ENCODE assay signal across 8 cellular contexts in the genomic region with DNA sequence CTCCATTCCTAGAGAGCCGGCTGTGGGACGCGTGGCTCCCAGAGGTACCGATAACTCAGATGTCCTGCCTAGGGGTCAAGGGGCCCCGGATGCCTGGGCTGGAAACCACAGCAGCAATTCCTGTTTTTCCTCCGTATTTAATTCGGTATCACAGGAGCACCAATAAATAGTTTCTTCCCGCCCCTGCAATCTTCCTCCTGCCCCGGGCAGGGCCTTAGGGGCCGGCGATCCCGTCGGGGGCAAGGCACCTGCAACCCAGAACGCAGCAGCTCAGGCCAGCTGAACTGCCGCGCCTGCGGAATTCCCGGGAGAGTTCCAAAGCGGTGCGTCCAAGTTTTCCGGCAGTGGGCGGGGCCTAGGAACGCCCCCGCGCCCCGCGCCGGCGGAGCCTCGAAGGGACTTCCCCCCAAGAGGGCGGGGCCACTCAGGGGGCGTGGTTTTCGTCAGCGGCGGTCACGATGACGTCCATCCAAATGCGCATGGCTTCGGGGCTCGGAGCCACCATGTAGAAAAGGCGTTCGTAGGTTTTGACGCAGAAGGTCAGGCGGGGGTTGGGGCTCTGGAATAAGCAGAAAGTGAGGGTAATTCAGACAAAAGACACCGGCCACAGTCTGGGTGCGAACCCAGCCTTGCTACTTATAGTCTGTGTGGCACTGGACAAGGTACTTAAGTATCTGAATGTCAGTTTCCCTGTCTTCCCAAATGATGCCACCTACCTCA. TPM values are rescaled to one million over a fixed set of nuclear protein-coding genes. Genes with fewer than 3 reads are reported as not detected.
A peak's percentile ranks its signal among the peaks of the same experiment; 100 is the strongest.
DNase-seq lines count a peak whose midpoint lies in the region; ATAC-seq, FAIRE-seq and TF ChIP-seq lines count a peak whose summit lies in the region.

No MANE protein-coding gene starts in this region.

- H3K79me2 ChIP-seq in GM23338 (replicated peaks; ENCODE audit: insufficient read depth) = no peaks in the 10 kb centered on the region

- H3K4me2 ChIP-seq in GM23338 = peak overlapping the region; percentile 76

- ATAC-seq in GM23338 (peak; percentile 94), HG02970 (IDR thresholded peaks at IDR 0.05; ENCODE audit: low FRiP score, unreplicated experiment) (no peak)

- no peaks in the 10 kb centered on the region for H4K20me1 ChIP-seq in GM23338 (replicated peaks; ENCODE audit: insufficient read depth)

- H3K9me2 ChIP-seq in GM23338 (ENCODE audit: insufficient read depth) = no peaks in the 10 kb centered on the region

- WGBS in small intestine, 3 donors = 2 to 4% (median 3%) methylated on average over 46 of the region's 46 CpGs

- H2AFZ ChIP-seq in GM23338 = peak overlapping the region; percentile 52; the same call in 1 of the 2 replicates

- H3K9me3 ChIP-seq in small intestine (ENCODE audit: control insufficient read depth, low read depth) = no peaks in the 10 kb centered on the region

- H3K36me3 Mint-ChIP-seq in GM23338 (ENCODE audit: low read depth) (no peaks in the 10 kb centered on the region), immature natural killer cell (peaks cover 3 to 10% (median 4%) of the 10 kb centered on the region in 3 donors)

- H3K27me3 Mint-ChIP-seq in GM23338 (ENCODE audit: insufficient read depth, low read depth, poor library complexity) (peaks cover 14% of the 10 kb centered on the region), immature natural killer cell (ENCODE audit: low read depth in 3 of 3) (peaks cover 7 to 9% (median 8%) of the 10 kb centered on the region in 3 donors)

- H3K27ac ChIP-seq in GM23338 (ENCODE audit: low read depth) (no peak overlapping the region), small intestine (ENCODE audit: low read depth in 1 of 2, low read length in 1 of 2) (peak overlapping the region; percentile 39 to 77)

- peaks cover 5% of the 10 kb centered on the region; the same call in 2 of the 3 replicates for H3K4me1 Mint-ChIP-seq in GM23338
- H3K4me1 Mint-ChIP-seq in immature natural killer cell = peaks cover 9 to 14% of the 10 kb centered on the region in 2 donors

- peaks cover 6% of the 10 kb centered on the region; the same call in 1 of the 2 replicates for H3K4me1 ChIP-seq in GM23338 (ENCODE audit: insufficient read depth)
- peaks cover 0 to 2% of the 10 kb centered on the region in 2 donors for H3K4me1 ChIP-seq in small intestine (ENCODE audit: control insufficient read depth in 2 of 2, insufficient read depth in 1 of 2, low read depth in 1 of 2, low read length in 1 of 2)

- H3K4me3 Mint-ChIP-seq in GM23338 (peak overlapping the region; percentile 75), immature natural killer cell (peak overlapping the region; percentile 67 to 94 (median 88))

- no peak for FAIRE-seq in small intestine (lab: Jason Lieb, UNC)

- 0 out of 2 replicates have a peak, but pooled peaks cover 5% of the 10 kb centered on the region for H3K27me3 ChIP-seq in GM23338 (ENCODE audit: insufficient read depth)
- H3K27me3 ChIP-seq in small intestine (ENCODE audit: control insufficient read depth in 2 of 2, insufficient read depth in 2 of 2, low read length in 2 of 2) = no peaks in the 10 kb centered on the region

- H3K9me3 Mint-ChIP-seq in GM23338 (no peaks in the 10 kb centered on the region), immature natural killer cell (no peaks in the 10 kb centered on the region)

- H3K36me3 ChIP-seq in GM23338 (ENCODE audit: insufficient read depth) (no peaks in the 10 kb centered on the region), small intestine (ENCODE audit: control insufficient read depth in 2 of 2, insufficient read depth in 2 of 2, low read length in 2 of 2) (no peaks in the 10 kb centered on the region)

- 0 out of 2 replicates have a peak, but pooled peaks cover 4% of the 10 kb centered on the region for H3F3A ChIP-seq in GM23338 (replicated peaks; ENCODE audit: low read depth)

- H3K27ac Mint-ChIP-seq in GM23338 = peak overlapping the region; percentile 67; the same call in 1 of the 2 replicates
- H3K27ac Mint-ChIP-seq in immature natural killer cell = peak overlapping the region; percentile 81 to 99 (median 96)

- DNase-seq in COR-L47 (lab: John Stamatoyannopoulos, UW) (peak; percentile 47), GM23338 (ENCODE audit: low spot score) (peak; percentile 98), NCI-H2081 treated with DMSO at 0.1 percent for 48 hours (lab: John Stamatoyannopoulos, UW) (peak; percentile 23), immature natural killer cell (peak; percentile 93 to 95 (median 95)), small intestine (peak; percentile 92)
- DNase-seq in activated CD4-positive, CD25-positive, alpha-beta regulatory T cell treated with anti-CD3 and anti-CD28 coated beads, Interleukin-2, amount 50 U/mL, for 72 hours = peak; percentile 95
- DNase-seq in central memory CD4-positive, alpha-beta T cell = peak; percentile 94

- H3K4me3 ChIP-seq in GM23338 = peak overlapping the region; percentile 52
- H3K4me3 ChIP-seq in small intestine (ENCODE audit: low read depth in 1 of 2, low read length in 2 of 2) = peak overlapping the region in 1 of 2 donors; percentile 2

- no peak for TF ChIP-seq CTCF in GM23338 (conservative IDR thresholded peaks at IDR 0.05; ENCODE audit: low read depth in 2 of 2)

TF ChIP-seq in GM23338, 12 proteins besides CTCF, POLR2A, EP300 and RAD21:
- TF ChIP-seq POLR2AphosphoS5 (IDR thresholded peaks at IDR 0.05; ENCODE audit: low read depth) (peak; percentile 82), ZNF114 (CRISPR knock-in tag; IDR thresholded peaks at IDR 0.05) (no peak), CREB1 (CRISPR knock-in tag; IDR thresholded peaks at IDR 0.05; ENCODE audit: low read depth) (peak; percentile 93)

RNA-seq across cellular contexts. Expression of a gene that starts 9.7 kb away (rescaled TPM):
- total RNA-seq in GM23338 (2014; rRNA removed; shearing (Covaris generic)) = 3.0 and 3.3 TPM in 2 replicates
- polyA plus RNA-seq in GM23338 (2016; fragmentation: Nextera tagmentation; extraction: Ambion mirVana) (4.1 and 4.6 TPM in 2 replicates), immature natural killer cell (1 to 10 TPM; 1.3 to 2.4 (median 1.4) TPM), small intestine (1 to 10 TPM in 1 of 3 donors, under 1 TPM in 1, not detected in 1; 0.73 to 1.1 TPM)

RNA-seq across cellular contexts. Expression of a gene that starts 29.4 kb away (rescaled TPM):
- total RNA-seq in GM23338 (2014; rRNA removed; shearing (Covaris generic)) = 10.2 and 15.4 TPM in 2 replicates
- 6.3 and 8.4 TPM in 2 replicates for polyA plus RNA-seq in GM23338 (2016; fragmentation: Nextera tagmentation; extraction: Ambion mirVana)
- polyA plus RNA-seq in immature natural killer cell = 1 to 10 TPM in 2 of 3 donors, under 1 TPM in 1; 0.51 to 3.2 (median 1.3) TPM
- polyA plus RNA-seq in small intestine = 10 to 100 TPM in 2 of 3 donors, 1 to 10 TPM in 1; 6.2 to 27.6 (median 19.7) TPM

RNA-seq across cellular contexts. Expression of a gene that starts 51.9 kb away (rescaled TPM):
- 23.2 and 25.5 TPM in 2 replicates for total RNA-seq in GM23338 (2014; rRNA removed; shearing (Covaris generic))
- polyA plus RNA-seq in GM23338 (2016; fragmentation: Nextera tagmentation; extraction: Ambion mirVana) = 8.9 and 11.1 TPM in 2 replicates
- 100 to 1,000 TPM in 1 of 3 donors, 10 to 100 TPM in 2; 70.5 to 156 (median 74.5) TPM for polyA plus RNA-seq in immature natural killer cell
- 100 to 1,000 TPM; 118 to 164 (median 123) TPM for polyA plus RNA-seq in small intestine

RNA-seq across cellular contexts. Expression of a gene that starts 57.8 kb away (rescaled TPM):
- total RNA-seq in GM23338 (2014; rRNA removed; shearing (Covaris generic)) = 0.10 TPM in 1 of 2 replicates, not detected in the other
- polyA plus RNA-seq in GM23338 (2016; fragmentation: Nextera tagmentation; extraction: Ambion mirVana) (0.42 and 0.65 TPM in 2 replicates), immature natural killer cell (1 to 10 TPM; 1.1 to 3.5 (median 1.7) TPM), small intestine (1 to 10 TPM; 1.1 to 2.4 (median 1.3) TPM)

Comparison
In these comparisons a context has a peak if more than half of its experiments do, and no peak if none do; other contexts are left out.
1. DNase-seq: peak in every context shown above with its lines; median percentile 98 in GM23338; 95 in activated CD4-positive, CD25-positive, alpha-beta regulatory T cell treated with anti-CD3 and anti-CD28 coated beads, Interleukin-2, amount 50 U/mL, for 72 hours; 95 in immature natural killer cell; 94 in central memory CD4-positive, alpha-beta T cell; 92 in small intestine; 47 in COR-L47; 23 in NCI-H2081 treated with DMSO at 0.1 percent for 48 hours.